ENCODE assay signal across 8 cellular contexts in the genomic region with DNA sequence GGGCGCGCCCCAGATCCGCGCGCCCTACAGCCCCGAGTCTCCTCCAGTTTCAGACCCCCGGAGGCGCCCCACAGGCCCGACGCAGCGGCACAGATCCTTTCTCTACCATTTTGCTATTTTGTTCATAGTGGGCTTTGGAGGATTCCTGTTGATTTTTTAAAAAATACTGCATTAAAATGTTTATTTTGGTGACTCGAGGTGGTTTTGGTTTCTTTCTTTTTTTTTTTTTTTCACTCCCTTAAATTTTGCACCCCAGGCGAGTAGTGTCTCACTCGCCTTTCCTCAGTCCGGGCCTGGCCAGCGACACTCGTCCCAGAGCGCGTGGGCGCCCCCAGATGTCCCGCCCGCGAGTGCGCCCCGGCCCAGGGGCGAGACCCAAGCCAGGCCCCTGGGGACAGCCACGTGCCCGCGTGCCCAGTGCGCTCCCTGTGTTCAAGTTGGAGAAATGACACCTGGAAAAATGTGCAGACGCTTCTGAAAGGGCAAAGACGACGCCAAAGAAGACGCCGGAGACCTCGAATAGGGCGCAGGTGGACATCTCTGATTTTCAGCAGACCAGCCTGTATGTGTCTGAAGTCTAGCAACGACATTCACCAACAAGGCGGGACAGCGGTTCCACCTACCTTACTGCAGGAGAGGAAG. TPM values are rescaled to one million over a fixed set of nuclear protein-coding genes. Genes with fewer than 3 reads are reported as not detected.
DNase-seq lines count a peak whose midpoint lies in the region; ATAC-seq and TF ChIP-seq lines count a peak whose summit lies in the region.

No MANE protein-coding gene starts in this region.

- peak overlapping the region; percentile 48 for H3K4me3 ChIP-seq in H7 (ENCODE audit: insufficient read depth, low read depth, low read length)
- H3K4me3 ChIP-seq in foreskin fibroblast (ENCODE audit: low read depth in 1 of 2, low read length in 2 of 2): peak overlapping the region; percentile 56 to 63

- no peaks in the 10 kb centered on the region for H3K36me3 ChIP-seq in H7 (replicated peaks; ENCODE audit: control insufficient read depth, insufficient read depth, low read length)

- no peak overlapping the region for H3K27ac Mint-ChIP-seq in natural killer cell treated with Interleukin-12 subunit alpha and Interleukin-12 subunit beta and Interleukin-15 and Interleukin-18, amount 100 ng/mL, for 72 hours

- H3K4me1 Mint-ChIP-seq in natural killer cell treated with Interleukin-12 subunit alpha and Interleukin-12 subunit beta and Interleukin-15 and Interleukin-18, amount 100 ng/mL, for 72 hours (ENCODE audit: low read depth in 2 of 2): peaks cover 0 to 8% of the 10 kb centered on the region in 2 donors

- DNase-seq in DMS79 (lab: John Stamatoyannopoulos, UW) (peak; percentile 59), H7 (peak; percentile 79), NCI-H2107 (lab: John Stamatoyannopoulos, UW) (peak; percentile 64), foreskin fibroblast (peak; percentile 33 to 70), ureter (ENCODE audit: low spot score) (peak; percentile 76)
- DNase-seq in activated CD8-positive, alpha-beta memory T cell treated with anti-CD3 and anti-CD28 coated beads, Interleukin-2, amount 50 U/mL, for 48 hours: peak; percentile 56
- no peak for DNase-seq in natural killer cell treated with Interleukin-12 subunit alpha and Interleukin-12 subunit beta and Interleukin-15 and Interleukin-18, amount 100 ng/mL, for 72 hours (ENCODE audit: low spot score)

- no peaks in the 10 kb centered on the region for H3K9me3 Mint-ChIP-seq in natural killer cell treated with Interleukin-12 subunit alpha and Interleukin-12 subunit beta and Interleukin-15 and Interleukin-18, amount 100 ng/mL, for 72 hours

- H3K4me3 Mint-ChIP-seq in natural killer cell treated with Interleukin-12 subunit alpha and Interleukin-12 subunit beta and Interleukin-15 and Interleukin-18, amount 100 ng/mL, for 72 hours: peak overlapping the region; percentile 73

- H3K36me3 Mint-ChIP-seq in natural killer cell treated with Interleukin-12 subunit alpha and Interleukin-12 subunit beta and Interleukin-15 and Interleukin-18, amount 100 ng/mL, for 72 hours: no peaks in the 10 kb centered on the region

- peaks cover 28 to 41% of the 10 kb centered on the region in 2 donors for H3K27me3 Mint-ChIP-seq in natural killer cell treated with Interleukin-12 subunit alpha and Interleukin-12 subunit beta and Interleukin-15 and Interleukin-18, amount 100 ng/mL, for 72 hours

- TF ChIP-seq CTCF in foreskin fibroblast (IDR thresholded peaks at IDR 0.05; ENCODE audit: low read depth, low read length): peak; percentile 10

- peak in 1 of 2 donors; percentile 60 for ATAC-seq in natural killer cell treated with Interleukin-12 subunit alpha and Interleukin-12 subunit beta and Interleukin-15 and Interleukin-18, amount 100 ng/mL, for 72 hours
- no peak for ATAC-seq in HG02973 (IDR thresholded peaks at IDR 0.05; ENCODE audit: unreplicated experiment)

- peaks cover 10% of the 10 kb centered on the region for H3K27me3 ChIP-seq in H7 (ENCODE audit: control insufficient read depth, insufficient read depth, low read length)

RNA-seq across cellular contexts. Expression of a gene that starts 0.5 kb away (rescaled TPM):
- total RNA-seq in H7 (2014; rRNA removed; shearing (Covaris generic)): 10.0 and 13.6 TPM in 2 replicates
- total RNA-seq in natural killer cell treated with Interleukin-12 subunit alpha and Interleukin-12 subunit beta and Interleukin-15 and Interleukin-18, amount 100 ng/mL, for 72 hours: 1 to 10 TPM; 1.1 to 1.7 TPM
- 78.9 TPM for total RNA-seq in ureter

RNA-seq across cellular contexts. Expression of a gene that starts 54.0 kb away (rescaled TPM):
- total RNA-seq in H7 (2014; rRNA removed; shearing (Covaris generic)): 48.3 and 50.5 TPM in 2 replicates
- 10 to 100 TPM; 42.3 to 56.3 TPM for total RNA-seq in natural killer cell treated with Interleukin-12 subunit alpha and Interleukin-12 subunit beta and Interleukin-15 and Interleukin-18, amount 100 ng/mL, for 72 hours
- 54.2 TPM for total RNA-seq in ureter
